In genomic region chr2:112031916-112032582, GRCh38 we compare ENCODE assay signal across 10 cellular contexts. TPM values are rescaled to one million over a fixed set of nuclear protein-coding genes. Genes with fewer than 3 reads are reported as not detected.
DNase-seq lines count a peak whose midpoint lies in the region; FAIRE-seq and TF ChIP-seq lines count a peak whose summit lies in the region.
"Had no signal": no experiment of that assay in that cellular context is flagged by ENCODE, and none has a peak within 500 bp of the region (broad histone marks: within the 10 kb centered on the region; RNA-seq: fewer than 3 reads in every experiment).

No MANE protein-coding gene starts in this region.

- H3K36me3 Mint-ChIP-seq in mesothelial cell of epicardium = peaks cover 15% of the 10 kb centered on the region
- H3K36me3 Mint-ChIP-seq: activated naive CD8-positive, alpha-beta T cell treated with anti-CD3 and anti-CD28 coated beads, Interleukin-2, amount 10 ng/mL, durations not matched to agents 7 days and 5 days; CD8-positive, alpha-beta T cell had no signal

- no peak for TF ChIP-seq CTCF in mesothelial cell of epicardium (IDR thresholded peaks at IDR 0.05; ENCODE audit: unreplicated experiment)

- peaks cover 20% of the 10 kb centered on the region for H3K4me1 Mint-ChIP-seq in mesothelial cell of epicardium

- in situ Hi-C loops in ACHN (cut with HindIII; ENCODE audit: low pct_ligation_motif_present, low pct_unique_long_range_greater_than_20kb, low sequenced_read_pairs) = no loop called here

- no peak for FAIRE-seq in RCC 7860 (lab: Jason Lieb, UNC)

- peaks cover 7% of the 10 kb centered on the region for H3K9me3 Mint-ChIP-seq in mesothelial cell of epicardium
- H3K9me3 Mint-ChIP-seq: activated naive CD8-positive, alpha-beta T cell treated with anti-CD3 and anti-CD28 coated beads, Interleukin-2, amount 10 ng/mL, durations not matched to agents 7 days and 5 days; CD8-positive, alpha-beta T cell had no signal

- H3K4me3 Mint-ChIP-seq in mesothelial cell of epicardium = peak overlapping the region; percentile 18
- H3K4me3 Mint-ChIP-seq: activated naive CD8-positive, alpha-beta T cell treated with anti-CD3 and anti-CD28 coated beads, Interleukin-2, amount 10 ng/mL, durations not matched to agents 7 days and 5 days; CD8-positive, alpha-beta T cell had no signal

- peak; percentile 22 for DNase-seq in AG08395 (ENCODE audit: low spot score)
- DNase-seq in MV-4-11 (lab: John Stamatoyannopoulos, UW) = peak; percentile 55
- DNase-seq in dermis blood vessel endothelial cell = peak; percentile 78
- DNase-seq in mesothelial cell of epicardium (ENCODE audit: low spot score in 2 of 2, unreplicated experiment in 2 of 2) = no peak
- DNase-seq in HuH-7 (ENCODE audit: low spot score) = no peak
- no peak for DNase-seq in RCC 7860 (ENCODE audit: low spot score)
- DNase-seq in T-helper 1 cell = no peak
- no peak for DNase-seq in ACHN
- DNase-seq: activated naive CD8-positive, alpha-beta T cell treated with anti-CD3 and anti-CD28 coated beads, Interleukin-2, amount 10 ng/mL, durations not matched to agents 7 days and 5 days; CD8-positive, alpha-beta T cell had no signal

- no peaks in the 10 kb centered on the region for H3K27me3 Mint-ChIP-seq in mesothelial cell of epicardium (ENCODE audit: low read depth)

- peak overlapping the region; percentile 91 for H3K27ac Mint-ChIP-seq in mesothelial cell of epicardium
- H3K27ac Mint-ChIP-seq: activated naive CD8-positive, alpha-beta T cell treated with anti-CD3 and anti-CD28 coated beads, Interleukin-2, amount 10 ng/mL, durations not matched to agents 7 days and 5 days; CD8-positive, alpha-beta T cell had no signal

RNA-seq across cellular contexts. Expression of gene TMEM87B, which starts 23.0 kb away (rescaled TPM):
- total RNA-seq in dermis blood vessel endothelial cell (35.1 and 51.1 TPM in 2 replicates), mesothelial cell of epicardium (19.4 to 22.8 TPM (median 20.0 TPM) in 3 replicates)

Comparison
In these comparisons a context has a peak if more than half of its experiments do, and no peak if none do; other contexts are left out.
1. DNase-seq: peak in AG08395 (single experiment), MV-4-11 (single experiment) and dermis blood vessel endothelial cell (single experiment); none in mesothelial cell of epicardium (0 of 2), HuH-7 (single experiment), RCC 7860 (single experiment), T-helper 1 cell (0 of 5) and ACHN (single experiment).